In genomic region chr20:23007886-23008285, GRCh38 we compare ENCODE assay signal across 37 cellular contexts. TPM values are rescaled to one million over a fixed set of nuclear protein-coding genes. Genes with fewer than 3 reads are reported as not detected.
"Had no signal": no experiment of that assay in that cellular context is flagged by ENCODE, and none has a peak within 500 bp of the region (broad histone marks: within the 10 kb centered on the region; RNA-seq: fewer than 3 reads in every experiment).

No MANE protein-coding gene starts in this region.

- H3K4me3 ChIP-seq: adrenal gland, body of pancreas, breast epithelium, K562, Peyer's patch, SJSA1 had no signal

- H3K27me3 ChIP-seq: adrenal gland, body of pancreas, breast epithelium, Peyer's patch, SJSA1 had no signal

- H3K4me1 ChIP-seq: adrenal gland, body of pancreas, breast epithelium, Peyer's patch, SJSA1 had no signal

- ATAC-seq: activated CD8-positive, alpha-beta T cell treated with anti-CD3 and anti-CD28 coated beads for 36 hours; body of pancreas; K562; PC-3 had no signal

- H3K27me3 Mint-ChIP-seq: activated B cell treated with CpG ODN at 0.5 μM for 24 hours; activated CD8-positive, alpha-beta T cell treated with anti-CD3 and anti-CD28 coated beads for 36 hours; activated naive CD4-positive, alpha-beta T cell treated with anti-CD3 and anti-CD28 coated beads, Interleukin-2, amount 50 U/mL, for 24 hours; activated T-cell treated with anti-CD3 and anti-CD28 coated beads, Interleukin-2, amount 50 U/mL, for 24 hours had no signal

- H3K4me3 Mint-ChIP-seq: activated B cell treated with CpG ODN at 0.5 μM for 24 hours; activated CD8-positive, alpha-beta T cell treated with anti-CD3 and anti-CD28 coated beads for 36 hours; activated naive CD4-positive, alpha-beta T cell treated with anti-CD3 and anti-CD28 coated beads, Interleukin-2, amount 50 U/mL, for 24 hours; activated naive CD8-positive, alpha-beta T cell treated with anti-CD3 and anti-CD28 coated beads, Interleukin-2, amount 10 ng/mL, durations not matched to agents 7 days and 5 days; activated T-cell treated with anti-CD3 and anti-CD28 coated beads, Interleukin-2, amount 50 U/mL, for 24 hours; T-helper 1 cell treated with Interleukin-12 subunit alpha and Interleukin-12 subunit beta and Interleukin-4 antibody, amounts not matched to agents 30 μg/mL and 1 μg/mL, for 36 hours; T-helper 2 cell treated with Interferon-gamma antibody and Interleukin-4, amounts not matched to agents 5 μg/mL and 100 μg/mL, for 36 hours had no signal

- H3K27ac Mint-ChIP-seq: activated B cell treated with CpG ODN at 0.5 μM for 24 hours; activated CD8-positive, alpha-beta T cell treated with anti-CD3 and anti-CD28 coated beads for 36 hours; activated naive CD4-positive, alpha-beta T cell treated with anti-CD3 and anti-CD28 coated beads, Interleukin-2, amount 50 U/mL, for 24 hours; activated naive CD8-positive, alpha-beta T cell treated with anti-CD3 and anti-CD28 coated beads, Interleukin-2, amount 10 ng/mL, durations not matched to agents 7 days and 5 days; activated T-cell treated with anti-CD3 and anti-CD28 coated beads, Interleukin-2, amount 50 U/mL, for 24 hours; activated T-helper 2 cell treated with anti-CD3 and anti-CD28 coated beads, Interferon-gamma antibody, Interleukin-2, Interleukin-4, amounts not matched to agents 10 μg/mL and 5 μg/mL and 100 μg/mL, durations not matched to agents 14 hours and 24 hours and 36 hours; T-helper 1 cell treated with Interleukin-12 subunit alpha and Interleukin-12 subunit beta and Interleukin-4 antibody, amounts not matched to agents 30 μg/mL and 1 μg/mL, for 36 hours; T-helper 2 cell treated with Interferon-gamma antibody and Interleukin-4, amounts not matched to agents 5 μg/mL and 100 μg/mL, for 36 hours had no signal

- H3K9me3 ChIP-seq: adrenal gland, body of pancreas, breast epithelium, Peyer's patch, SJSA1, SK-N-SH had no signal

- H3K36me3 Mint-ChIP-seq: activated naive CD4-positive, alpha-beta T cell treated with anti-CD3 and anti-CD28 coated beads, Interleukin-2, amount 50 U/mL, for 24 hours; activated naive CD8-positive, alpha-beta T cell treated with anti-CD3 and anti-CD28 coated beads, Interleukin-2, amount 10 ng/mL, durations not matched to agents 7 days and 5 days had no signal

- H3K27ac ChIP-seq: adrenal gland, body of pancreas, breast epithelium, Peyer's patch, SJSA1 had no signal

- DNase-seq: activated B cell treated with CpG ODN at 0.5 μM for 24 hours; activated CD4-positive, alpha-beta T cell treated with anti-CD3 and anti-CD28 coated beads for 4 hours; activated CD4-positive, alpha-beta T cell treated with anti-CD3 and anti-CD28 coated beads, Interleukin-2, amount 50 U/mL, for 4 hours; activated CD4-positive, CD25-positive, alpha-beta regulatory T cell treated with anti-CD3 and anti-CD28 coated beads, Interleukin-2, amount 50 U/mL, for 72 hours; activated CD8-positive, alpha-beta T cell treated with anti-CD3 and anti-CD28 coated beads for 36 hours; activated gamma-delta T cell; activated naive CD4-positive, alpha-beta T cell treated with Interleukin-2 at 50 U/mL for 16 hours; activated naive CD8-positive, alpha-beta T cell treated with anti-CD3 and anti-CD28 coated beads, Interleukin-2, amount 10 ng/mL, durations not matched to agents 7 days and 5 days; activated T-cell treated with anti-CD3 and anti-CD28 coated beads, Interleukin-2, amount 50 U/mL, for 24 hours; adrenal gland; body of pancreas; caudate nucleus; cerebellar nuclear complex; NCI-H1105 treated with DMSO at 0.1 percent for 48 hours; NCI-H1436; NCI-H1694; NCI-H1930; NCI-H345; NCI-H526; NCI-H748 treated with DMSO at 0.1 percent for 48 hours; NK-92 treated with Interleukin-12 subunit alpha and Interleukin-12 subunit beta, amount 100 ng/mL, for 24 hours; Peyer's patch; RPMI8226; SHP77 treated with DMSO at 0.1 percent for 48 hours; SK-N-SH had no signal

- H3K36me3 ChIP-seq: adrenal gland, breast epithelium, Peyer's patch, SJSA1 had no signal

- H3K4me1 Mint-ChIP-seq: activated B cell treated with CpG ODN at 0.5 μM for 24 hours; activated naive CD4-positive, alpha-beta T cell treated with anti-CD3 and anti-CD28 coated beads, Interleukin-2, amount 50 U/mL, for 24 hours; activated naive CD8-positive, alpha-beta T cell treated with anti-CD3 and anti-CD28 coated beads, Interleukin-2, amount 10 ng/mL, durations not matched to agents 7 days and 5 days had no signal

- H3K9me3 Mint-ChIP-seq: activated B cell treated with CpG ODN at 0.5 μM for 24 hours; activated CD8-positive, alpha-beta T cell treated with anti-CD3 and anti-CD28 coated beads for 36 hours; activated naive CD4-positive, alpha-beta T cell treated with anti-CD3 and anti-CD28 coated beads, Interleukin-2, amount 50 U/mL, for 24 hours; activated naive CD8-positive, alpha-beta T cell treated with anti-CD3 and anti-CD28 coated beads, Interleukin-2, amount 10 ng/mL, durations not matched to agents 7 days and 5 days; activated T-cell treated with anti-CD3 and anti-CD28 coated beads, Interleukin-2, amount 50 U/mL, for 24 hours; activated T-helper 2 cell treated with anti-CD3 and anti-CD28 coated beads, Interferon-gamma antibody, Interleukin-2, Interleukin-4, amounts not matched to agents 10 μg/mL and 5 μg/mL and 100 μg/mL, durations not matched to agents 14 hours and 24 hours and 36 hours; T-helper 1 cell treated with Interleukin-12 subunit alpha and Interleukin-12 subunit beta and Interleukin-4 antibody, amounts not matched to agents 30 μg/mL and 1 μg/mL, for 36 hours; T-helper 2 cell treated with Interferon-gamma antibody and Interleukin-4, amounts not matched to agents 5 μg/mL and 100 μg/mL, for 36 hours had no signal

RNA-seq across cellular contexts. Expression of gene SSTR4, which starts 27.2 kb away (rescaled TPM):
- total RNA-seq: activated B cell treated with CpG ODN at 0.5 μM for 24 hours; activated CD8-positive, alpha-beta memory T cell treated with anti-CD3 and anti-CD28 coated beads for 36 hours; activated CD8-positive, alpha-beta T cell treated with anti-CD3 and anti-CD28 coated beads for 36 hours; activated naive CD8-positive, alpha-beta T cell treated with anti-CD3 and anti-CD28 coated beads, Interleukin-2, amount 10 ng/mL, durations not matched to agents 7 days and 5 days; activated T-helper 2 cell treated with anti-CD3 and anti-CD28 coated beads, Interferon-gamma antibody, Interleukin-2, Interleukin-4, amounts not matched to agents 10 μg/mL and 5 μg/mL and 100 μg/mL, durations not matched to agents 14 hours and 24 hours and 36 hours; adrenal gland; astrocyte; body of pancreas; breast epithelium; K562; MCF 10A; NCI-H460; PC-3; Peyer's patch; SJSA1 had no signal

RNA-seq across cellular contexts. Expression of gene THBD, which starts 41.6 kb away (rescaled TPM):
- total RNA-seq: activated B cell treated with CpG ODN at 0.5 μM for 24 hours; activated CD8-positive, alpha-beta memory T cell treated with anti-CD3 and anti-CD28 coated beads for 36 hours; activated CD8-positive, alpha-beta T cell treated with anti-CD3 and anti-CD28 coated beads for 36 hours; activated T-helper 2 cell treated with anti-CD3 and anti-CD28 coated beads, Interferon-gamma antibody, Interleukin-2, Interleukin-4, amounts not matched to agents 10 μg/mL and 5 μg/mL and 100 μg/mL, durations not matched to agents 14 hours and 24 hours and 36 hours had no signal
